25 cellular contexts compared by ENCODE assay signal in genomic region chr6:63197741-63198140, GRCh38.
"Had no signal": no experiment of that assay in that cellular context is flagged by ENCODE, and none has a peak within 500 bp of the region (broad histone marks: within the 10 kb centered on the region; RNA-seq: fewer than 3 reads in every experiment).

No MANE protein-coding gene starts in this region.

- H3K27ac Mint-ChIP-seq: dendritic cell treated with granulocyte-macrophage colony-stimulating factor and Interleukin-4, amounts not matched to agents 40 ng/mL and 50 ng/mL, for 4 days; effector memory CD8-positive, alpha-beta T cell; endodermal cell had no signal

- H3K27me3 Mint-ChIP-seq: dendritic cell treated with granulocyte-macrophage colony-stimulating factor and Interleukin-4, amounts not matched to agents 40 ng/mL and 50 ng/mL, for 4 days; effector memory CD8-positive, alpha-beta T cell had no signal

- H3K27ac ChIP-seq: colonic mucosa, coronary artery, dorsolateral prefrontal cortex, epithelial cell of prostate, esophagus muscularis mucosa, esophagus squamous epithelium, foreskin keratinocyte, gastrocnemius medialis, gastroesophageal sphincter, heart left ventricle, heart right ventricle had no signal

- H3K36me3 ChIP-seq: colonic mucosa, esophagus muscularis mucosa, esophagus squamous epithelium, gastrocnemius medialis, gastroesophageal sphincter, heart left ventricle, heart right ventricle had no signal

- H3K9me3 ChIP-seq: colonic mucosa, esophagus squamous epithelium, gastrocnemius medialis, gastroesophageal sphincter, heart left ventricle had no signal

- H3K27me3 ChIP-seq: colonic mucosa, esophagus muscularis mucosa, esophagus squamous epithelium, foreskin keratinocyte, gastrocnemius medialis, gastroesophageal sphincter, heart left ventricle, heart right ventricle had no signal

- H3K4me3 Mint-ChIP-seq: dendritic cell treated with granulocyte-macrophage colony-stimulating factor and Interleukin-4, amounts not matched to agents 40 ng/mL and 50 ng/mL, for 4 days; effector memory CD8-positive, alpha-beta T cell; endodermal cell had no signal

- DNase-seq: colonic mucosa; cortex of kidney; dermis blood vessel endothelial cell; dorsolateral prefrontal cortex; effector CD4-positive, alpha-beta T cell; effector CD8-positive, alpha-beta T cell; effector memory CD4-positive, alpha-beta T cell; effector memory CD8-positive, alpha-beta T cell; endodermal cell; erythroblast; esophagus squamous epithelium; foreskin fibroblast; foreskin keratinocyte; foreskin melanocyte; gastrocnemius medialis; glutamatergic neuron; head of caudate nucleus; heart left ventricle; heart right ventricle had no signal

- H3K4me3 ChIP-seq: colonic mucosa, coronary artery, dorsolateral prefrontal cortex, esophagus muscularis mucosa, esophagus squamous epithelium, gastrocnemius medialis, gastroesophageal sphincter, heart left ventricle, heart right ventricle had no signal

- ATAC-seq: effector memory CD8-positive, alpha-beta T cell; esophagus mucosa; foreskin keratinocyte; gastrocnemius medialis; gastroesophageal sphincter; heart left ventricle; heart right ventricle had no signal

- H3K4me1 Mint-ChIP-seq: endodermal cell had no signal
